Comparison of ENCODE assay signal across 1 cellular context in genomic region chr20:63543733-63544132, GRCh38.
TF ChIP-seq lines count a peak whose summit lies in the region.

No MANE protein-coding gene starts in this region.

TF ChIP-seq in GM12878, 131 proteins besides CTCF, POLR2A, EP300 and RAD21:
- 0 out of 2 replicates have a peak, but pooled peaks have one; percentile 24 for TF ChIP-seq NBN (IDR thresholded peaks at IDR 0.05)
- TF ChIP-seq ZNF274 (IDR thresholded peaks at IDR 0.05; ENCODE audit: insufficient read depth, insufficient read length), result no peak
- peak; percentile 99 for TF ChIP-seq ZNF24 (IDR thresholded peaks at IDR 0.05)
- no peak for TF ChIP-seq ATF7 (IDR thresholded peaks at IDR 0.05; ENCODE audit: low read depth)
- TF ChIP-seq, protein P1, sequence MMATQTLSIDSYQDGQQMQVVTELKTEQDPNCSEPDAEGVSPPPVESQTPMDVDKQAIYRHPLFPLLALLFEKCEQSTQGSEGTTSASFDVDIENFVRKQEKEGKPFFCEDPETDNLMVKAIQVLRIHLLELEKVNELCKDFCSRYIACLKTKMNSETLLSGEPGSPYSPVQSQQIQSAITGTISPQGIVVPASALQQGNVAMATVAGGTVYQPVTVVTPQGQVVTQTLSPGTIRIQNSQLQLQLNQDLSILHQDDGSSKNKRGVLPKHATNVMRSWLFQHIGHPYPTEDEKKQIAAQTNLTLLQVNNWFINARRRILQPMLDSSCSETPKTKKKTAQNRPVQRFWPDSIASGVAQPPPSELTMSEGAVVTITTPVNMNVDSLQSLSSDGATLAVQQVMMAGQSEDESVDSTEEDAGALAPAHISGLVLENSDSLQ (IDR thresholded peaks at IDR 0.05), result peak; percentile 22; the same call in 1 of the 2 replicates
TF ChIP-seq in GM12878: peak in this region for 3.
